Comparison of ENCODE assay signal across 7 cellular contexts in genomic region chr15:41231536-41231935, GRCh38. TPM values are rescaled to one million over a fixed set of nuclear protein-coding genes. Genes with fewer than 3 reads are reported as not detected.
DNase-seq lines count a peak whose midpoint lies in the region; ATAC-seq and TF ChIP-seq lines count a peak whose summit lies in the region.

No MANE protein-coding gene starts in this region.

- in situ Hi-C loops in IMR-90 (cut with MboI; ENCODE audit: low sequenced_read_pairs) = no loop called here

- H3K18ac ChIP-seq in IMR-90 (ENCODE audit: low read depth, low read length) = no peak overlapping the region

- H3K9me3 ChIP-seq in IMR-90 (ENCODE audit: control insufficient read depth, insufficient read depth, low read length) (no peaks in the 10 kb centered on the region), subcutaneous abdominal adipose tissue (ENCODE audit: control insufficient read depth in 5 of 5, low read length in 5 of 5) (no peaks in the 10 kb centered on the region)

- POLR2A ChIA-PET in IMR-90 (lab: Charles Lee; ENCODE audit: unreplicated experiment) = interaction anchor here (0.6 to 1.0 kb wide), 2 partner anchors 18 to 20 kb away, joined by 3 to 11 read pairs; no protein-coding TSS in a partner anchor

- H3K36me3 ChIP-seq in IMR-90 (ENCODE audit: control insufficient read depth, insufficient read depth, low read length) (no peaks in the 10 kb centered on the region), kidney epithelial cell (ENCODE audit: control insufficient read depth, insufficient read depth, low read length) (no peaks in the 10 kb centered on the region), subcutaneous abdominal adipose tissue (ENCODE audit: control insufficient read depth in 5 of 5, insufficient read depth in 5 of 5, low read length in 5 of 5) (peaks cover 0 to 4% (median 0%) of the 10 kb centered on the region in 5 donors)

- 0 out of 2 replicates have a peak overlapping the region, but pooled peaks have one; percentile 52 for H2AK5ac ChIP-seq in IMR-90 (ENCODE audit: low read depth, low read length)

- H2BK20ac ChIP-seq in IMR-90 (ENCODE audit: low read depth, low read length) = no peak overlapping the region

- no peak overlapping the region for H4K91ac ChIP-seq in IMR-90 (ENCODE audit: insufficient read depth, low read depth, low read length)

- H3K4me1 ChIP-seq in IMR-90 (ENCODE audit: control insufficient read depth, insufficient read depth, low read length) = peaks cover 10% of the 10 kb centered on the region
- H3K4me1 ChIP-seq in subcutaneous abdominal adipose tissue (ENCODE audit: control insufficient read depth in 5 of 5, insufficient read depth in 5 of 5, low read length in 5 of 5) = peaks cover 4 to 37% (median 30%) of the 10 kb centered on the region in 5 donors

- peak overlapping the region; percentile 77 for H3K14ac ChIP-seq in IMR-90 (replicated peaks; ENCODE audit: low read depth, low read length)

- no peak for TF ChIP-seq POLR2A in IMR-90 (IDR thresholded peaks at IDR 0.05; ENCODE audit: low read depth, low read length)

- no peak for DNase-seq in IMR-90
- DNase-seq in kidney epithelial cell (ENCODE audit: low read depth) = no peak
- DNase-seq in AG08395 (ENCODE audit: low spot score) = no peak
- no peak for DNase-seq in activated gamma-delta T cell treated with Interleukin-2 at 50 U/mL for 16 hours
- no peak for DNase-seq in NCI-H510A treated with DMSO at 0.1 percent for 48 hours (lab: John Stamatoyannopoulos, UW)

- H4K20me1 ChIP-seq in IMR-90 (ENCODE audit: insufficient read depth, low read length) = peaks cover 24% of the 10 kb centered on the region; the same call in 1 of the 2 replicates

- TF ChIP-seq CTCF in IMR-90 (conservative IDR thresholded peaks at IDR 0.05; ENCODE audit: low read depth, low read length) (no peak), kidney epithelial cell (IDR thresholded peaks at IDR 0.05; ENCODE audit: insufficient read depth, low read length, poor library complexity, severe bottlenecking) (no peak)

- peak overlapping the region; percentile 97 for H3K4me2 ChIP-seq in IMR-90 (ENCODE audit: low read depth, low read length)

- H3K4ac ChIP-seq in IMR-90 (ENCODE audit: low read depth, low read length) = peak overlapping the region; percentile 89

- H3K56ac ChIP-seq in IMR-90 (ENCODE audit: extremely low read depth, insufficient read depth, low read length) = peak overlapping the region; percentile 59; the same call in 1 of the 2 replicates

- H3K79me1 ChIP-seq in IMR-90 (ENCODE audit: low read depth in 1 of 2, low read length in 2 of 2) = peaks cover 24 to 49% of the 10 kb centered on the region in 2 experiments

- H3K27ac ChIP-seq in IMR-90 (ENCODE audit: insufficient read depth, low read length) = peak overlapping the region; percentile 94
- H3K27ac ChIP-seq in angular gyrus (ENCODE audit: low read depth, low read length) = peak overlapping the region; percentile 86
- peak overlapping the region; percentile 97 for H3K27ac ChIP-seq in subcutaneous abdominal adipose tissue (ENCODE audit: low read depth, low read length)

- intact Hi-C loops in IMR-90 (cut with micrococcal nuclease) = loop anchor here (5.0 to 10.0 kb wide), 2 partner anchors 101 to 183 kb away; partner anchors contain the start of genes NUSAP1, OIP5 and RTF1

- TSS peak; percentile 39 for BruUV-seq in IMR-90 (replicated peaks; lab: Mats Ljungman, UMichigan)

- dilution Hi-C loops in IMR-90 (cut with HindIII; ENCODE audit: low sequenced_read_pairs, unreplicated experiment) = no loop called here

- H3K27me3 ChIP-seq in IMR-90 (ENCODE audit: control insufficient read depth, insufficient read depth, low read length) (no peaks in the 10 kb centered on the region), kidney epithelial cell (ENCODE audit: control insufficient read depth, insufficient read depth, low read length) (no peaks in the 10 kb centered on the region), subcutaneous abdominal adipose tissue (ENCODE audit: control insufficient read depth in 5 of 5, insufficient read depth in 4 of 5, low read length in 5 of 5) (no peaks in the 10 kb centered on the region)

- no peak overlapping the region; a peak in 1 of 4 replicates for H4K8ac ChIP-seq in IMR-90 (ENCODE audit: low read depth in 2 of 2, low read length in 2 of 2)

- no peak overlapping the region for H4K5ac ChIP-seq in IMR-90 (ENCODE audit: low read depth, low read length)

- peak overlapping the region; percentile 86 for H3K23ac ChIP-seq in IMR-90 (ENCODE audit: low read depth, low read length)

- H3K4me3 ChIP-seq in IMR-90 (ENCODE audit: insufficient read depth, low read depth, low read length) = peak overlapping the region; percentile 90
- H3K4me3 ChIP-seq in kidney epithelial cell (ENCODE audit: low read depth, low read length) = peak overlapping the region; percentile 87
- H3K4me3 ChIP-seq in subcutaneous abdominal adipose tissue (ENCODE audit: low read depth in 1 of 5, low read length in 5 of 5) = peak overlapping the region; percentile 91 to 98 (median 93)

- peak overlapping the region; percentile 91 for H2BK5ac ChIP-seq in IMR-90 (ENCODE audit: low read depth, low read length, poor library complexity, severe bottlenecking)

- 0% methylated on average over 3 of the region's 12 CpGs; no CpG with 5 or more reads in 1 of the 2 experiments for WGBS in IMR-90 (ENCODE audit: extremely low coverage in 2 of 2, insufficient read length in 1 of 2), 2 experiments

- peak overlapping the region; percentile 94 for H2AFZ ChIP-seq in IMR-90 (replicated peaks; ENCODE audit: low read length, poor library complexity)

- no peak overlapping the region; the same call in 2 of the 3 replicates for H2BK15ac ChIP-seq in IMR-90 (ENCODE audit: low read depth, low read length)

- H2BK120ac ChIP-seq in IMR-90 (ENCODE audit: low read depth, low read length) = peak overlapping the region; percentile 76; the same call in 1 of the 2 replicates

- CTCF ChIA-PET in IMR-90 (lab: Yijun Ruan, JAX) = interaction anchor here (0.6 to 0.8 kb wide), 2 partner anchors 12 to 88 kb away, joined by 3 read pairs; no protein-coding TSS in a partner anchor

- TF ChIP-seq RAD21 in IMR-90 (IDR thresholded peaks at IDR 0.05; ENCODE audit: low read length) = no peak

- peak; percentile 9 for ATAC-seq in IMR-90 (ENCODE audit: low read depth)

- peaks cover 13% of the 10 kb centered on the region for H3K9me1 ChIP-seq in IMR-90 (ENCODE audit: insufficient read depth, low read length)

- H2AK9ac ChIP-seq in IMR-90 (replicated peaks; ENCODE audit: low read depth, low read length, poor library complexity) = peak overlapping the region; percentile 95

- peak overlapping the region; percentile 90 for H3K9ac ChIP-seq in IMR-90 (ENCODE audit: low read depth, low read length)
- H3K9ac ChIP-seq in subcutaneous abdominal adipose tissue (ENCODE audit: low read length in 5 of 5) = peak overlapping the region; percentile 72 to 98 (median 96)

TF ChIP-seq in IMR-90, 13 proteins besides CTCF, POLR2A, EP300 and RAD21:
- no peak for TF ChIP-seq RFX5 (IDR thresholded peaks at IDR 0.05; ENCODE audit: low read depth, low read length)
- no peak for TF ChIP-seq MAFK (IDR thresholded peaks at IDR 0.05; ENCODE audit: low read depth, low read length)
- no peak for TF ChIP-seq RCOR1 (IDR thresholded peaks at IDR 0.05; ENCODE audit: insufficient replicate concordance, low read length)
- no peak for TF ChIP-seq BHLHE40 (IDR thresholded peaks at IDR 0.05; ENCODE audit: low read depth, low read length)
- TF ChIP-seq MAZ (IDR thresholded peaks at IDR 0.05; ENCODE audit: borderline replicate concordance, low read depth, low read length) = no peak
- no peak for TF ChIP-seq ELK1 (IDR thresholded peaks at IDR 0.05; ENCODE audit: borderline replicate concordance, low read depth, low read length)
- TF ChIP-seq CEBPB (IDR thresholded peaks at IDR 0.05; ENCODE audit: low read depth, low read length) = no peak
- no peak for TF ChIP-seq NFE2L2 (IDR thresholded peaks at IDR 0.05; ENCODE audit: low read depth, low read length)

RNA-seq across cellular contexts. Expression of gene CHP1, which starts 0.5 kb away (rescaled TPM):
- 94.2 and 96.1 TPM in 2 replicates for total RNA-seq in IMR-90 (2012; rRNA removed)
- polyA plus RNA-seq in IMR-90 (2012; rRNA removed) = 34.0 and 39.2 TPM in 2 replicates
- polyA plus RNA-seq in IMR-90 (2012; cell fraction: cytosol; rRNA removed) = 16.2 and 16.7 TPM in 2 replicates
- 5.0 and 14.9 TPM in 2 replicates for polyA plus RNA-seq in IMR-90 (2012; cell fraction: nucleus; rRNA removed; ENCODE audit: low replicate concordance)
- total RNA-seq in kidney epithelial cell = 127 and 156 TPM in 2 replicates

RNA-seq across cellular contexts. Expression of gene EXD1, which starts 1.0 kb away (rescaled TPM):
- not detected in 2 replicates for total RNA-seq in IMR-90 (2012; rRNA removed)
- polyA plus RNA-seq in IMR-90 (2012; rRNA removed) = not detected in 2 replicates
- polyA plus RNA-seq in IMR-90 (2012; cell fraction: cytosol; rRNA removed) = not detected in 2 replicates
- not detected in 2 replicates for polyA plus RNA-seq in IMR-90 (2012; cell fraction: nucleus; rRNA removed; ENCODE audit: low replicate concordance)
- total RNA-seq in kidney epithelial cell = 0.17 TPM in 1 of 2 replicates, not detected in the other
